Comparison of ENCODE assay signal across 8 cellular contexts in the genomic region with DNA sequence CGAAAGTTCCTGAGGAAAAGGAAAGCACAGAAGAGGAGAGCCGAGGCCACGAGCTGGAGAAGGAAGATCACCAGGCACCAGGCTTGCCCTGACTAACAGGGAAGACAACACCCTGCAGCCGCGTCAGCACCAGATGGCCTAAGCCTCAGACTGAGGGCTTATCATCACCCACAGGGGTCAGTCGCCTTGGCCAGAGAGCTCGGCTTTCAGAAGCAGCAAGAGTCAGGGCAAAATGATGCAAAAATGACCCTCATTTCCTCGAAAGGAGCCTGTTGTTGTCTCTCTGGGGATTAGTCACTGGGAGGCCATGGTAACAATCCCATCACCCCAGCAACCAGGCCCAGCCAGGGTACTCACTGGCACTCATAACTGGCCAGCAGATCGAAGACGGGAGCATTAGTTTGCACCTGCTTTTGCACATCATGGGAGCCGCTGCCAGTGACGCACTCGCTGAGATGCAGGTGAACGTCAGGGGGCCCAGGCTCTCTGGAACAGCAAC. TPM values are rescaled to one million over a fixed set of nuclear protein-coding genes. Genes with fewer than 3 reads are reported as not detected.
DNase-seq lines count a peak whose midpoint lies in the region; ATAC-seq and TF ChIP-seq lines count a peak whose summit lies in the region.

No MANE protein-coding gene starts in this region.

- CTCF ChIA-PET in GM10248 (lab: Yijun Ruan, JAX), result interaction anchor here (1.3 to 1.4 kb wide), 2 partner anchors 22 to 215 kb away, joined by 4 to 5 read pairs; no protein-coding TSS in a partner anchor

- H3K36me3 Mint-ChIP-seq in endothelial cell (ENCODE audit: low read depth, unreplicated experiment), result no peaks in the 10 kb centered on the region

- H3K4me3 Mint-ChIP-seq in endothelial cell (ENCODE audit: unreplicated experiment), result peak overlapping the region; percentile 10

- DNase-seq in AG09319 (ENCODE audit: extremely low read depth, low read depth) (peak; percentile 81), NCI-H524 (lab: John Stamatoyannopoulos, UW) (peak; percentile 47 to 72), endothelial cell (ENCODE audit: low spot score) (peak; percentile 18), GM10248 (ENCODE audit: extremely low spot score) (no peak)
- DNase-seq in effector memory CD4-positive, alpha-beta T cell, result no peak

- no peaks in the 10 kb centered on the region for H3K9me3 ChIP-seq in mucosa of stomach (ENCODE audit: control insufficient read depth, low read length)
- H3K9me3 ChIP-seq in effector memory CD4-positive, alpha-beta T cell (ENCODE audit: control insufficient read depth, low read length), result no peaks in the 10 kb centered on the region

- POLR2A ChIA-PET in GM10248 (lab: Yijun Ruan, JAX), result no interaction called here

- peaks cover 29% of the 10 kb centered on the region for H3K4me1 Mint-ChIP-seq in endothelial cell (ENCODE audit: unreplicated experiment)

- peak overlapping the region; percentile 80 for H3K27ac Mint-ChIP-seq in endothelial cell (ENCODE audit: unreplicated experiment)

- H3K27me3 Mint-ChIP-seq in endothelial cell (ENCODE audit: unreplicated experiment), result peaks cover 8% of the 10 kb centered on the region

- peak; percentile 26; the same call in 1 of the 2 replicates for TF ChIP-seq CTCF in AG09319 (IDR thresholded peaks at IDR 0.05; ENCODE audit: low read depth, low read length)
- no peak for TF ChIP-seq CTCF in endothelial cell (IDR thresholded peaks at IDR 0.05; ENCODE audit: unreplicated experiment)
- no peak for TF ChIP-seq CTCF in GM10248 (IDR thresholded peaks at IDR 0.05; ENCODE audit: control extremely low read depth, extremely low read depth, low read depth, missing control alignments)

- no peaks in the 10 kb centered on the region for H3K27me3 ChIP-seq in mucosa of stomach (ENCODE audit: control insufficient read depth, insufficient read depth, low read length)
- H3K27me3 ChIP-seq in effector memory CD4-positive, alpha-beta T cell (replicated peaks; ENCODE audit: control insufficient read depth, insufficient read depth, low read length, poor library complexity, severe bottlenecking), result no peaks in the 10 kb centered on the region

- no peak overlapping the region for H3K4me3 ChIP-seq in mucosa of stomach (ENCODE audit: low read length)
- H3K4me3 ChIP-seq in effector memory CD4-positive, alpha-beta T cell (ENCODE audit: insufficient read depth, low read depth, low read length, poor library complexity, severe bottlenecking), result no peak overlapping the region

- H3K36me3 ChIP-seq in mucosa of stomach (ENCODE audit: control insufficient read depth, insufficient read depth, low read length), result no peaks in the 10 kb centered on the region
- peaks cover 27% of the 10 kb centered on the region for H3K36me3 ChIP-seq in effector memory CD4-positive, alpha-beta T cell (ENCODE audit: control insufficient read depth, insufficient read depth, low read length)

- no peak for ATAC-seq in GM21528 (IDR thresholded peaks at IDR 0.05; ENCODE audit: low FRiP score, unreplicated experiment)
- ATAC-seq in HG02610 (IDR thresholded peaks at IDR 0.05; ENCODE audit: unreplicated experiment), result no peak

- peaks cover 17% of the 10 kb centered on the region for H3K4me1 ChIP-seq in mucosa of stomach (ENCODE audit: control insufficient read depth, insufficient read depth, low read length)
- no peaks in the 10 kb centered on the region for H3K4me1 ChIP-seq in effector memory CD4-positive, alpha-beta T cell (ENCODE audit: control insufficient read depth, insufficient read depth, low read length, poor library complexity, severe bottlenecking)

- peak overlapping the region; percentile 29 for H3K9ac ChIP-seq in mucosa of stomach (ENCODE audit: low read length)

- no peaks in the 10 kb centered on the region for H3K9me3 Mint-ChIP-seq in endothelial cell (ENCODE audit: unreplicated experiment)

- no peak overlapping the region for H3K27ac ChIP-seq in effector memory CD4-positive, alpha-beta T cell (ENCODE audit: insufficient read depth, low read length, poor library complexity, severe bottlenecking)

RNA-seq across cellular contexts. Expression of a gene that starts 42.7 kb away (rescaled TPM):
- total RNA-seq in endothelial cell (ENCODE audit: unreplicated experiment), result 72.1 TPM

Comparison
In these comparisons a context has a peak if more than half of its experiments do, and no peak if none do; other contexts are left out.
1. DNase-seq: peak in AG09319 (single experiment), NCI-H524 (2 of 2) and endothelial cell (single experiment); none in effector memory CD4-positive, alpha-beta T cell (0 of 3) and GM10248 (single experiment).